Comparison of ENCODE assay signal across 16 cellular contexts in genomic region chr4:129371901-129372300, GRCh38.
DNase-seq lines count a peak whose midpoint lies in the region; ATAC-seq and TF ChIP-seq lines count a peak whose summit lies in the region.
"Had no signal": no experiment of that assay in that cellular context is flagged by ENCODE, and none has a peak within 500 bp of the region (broad histone marks: within the 10 kb centered on the region; RNA-seq: fewer than 3 reads in every experiment).

No MANE protein-coding gene starts in this region.

- no peak overlapping the region for H3K27ac ChIP-seq in OCI-LY7 (ENCODE audit: low read depth, low read length, poor library complexity, severe bottlenecking)
- H3K27ac ChIP-seq: BLaER1 treated with 17β-estradiol and CSF1 and Interleukin-3, amounts not matched to agents 10 nM and 100 nM; HL-60 had no signal

- H4K20me1 ChIP-seq in OCI-LY7 (ENCODE audit: insufficient read depth, low read length), result no peaks in the 10 kb centered on the region
- H4K20me1 ChIP-seq: BLaER1 treated with 17β-estradiol and CSF1 and Interleukin-3, amounts not matched to agents 10 nM and 100 nM had no signal

- no peak overlapping the region for H3K4me2 ChIP-seq in OCI-LY7 (ENCODE audit: low read length)
- H3K4me2 ChIP-seq: BLaER1 treated with 17β-estradiol and CSF1 and Interleukin-3, amounts not matched to agents 10 nM and 100 nM had no signal

- POLR2A ChIA-PET in OCI-LY7 (lab: Charles Lee), result interaction anchor here (0.7 kb wide), 1 partner anchor 486 kb away, joined by 3 read pairs; no protein-coding TSS in a partner anchor

- TF ChIP-seq CTCF in fibroblast of mammary gland (conservative IDR thresholded peaks at IDR 0.05; ENCODE audit: control insufficient read depth, insufficient read depth, low read depth, low read length) (no peak), OCI-LY7 (conservative IDR thresholded peaks at IDR 0.05; ENCODE audit: low read length) (no peak)

- H3K4me3 ChIP-seq in fibroblast of mammary gland (ENCODE audit: control insufficient read depth, low read depth, low read length), result no peak overlapping the region
- no peak overlapping the region for H3K4me3 ChIP-seq in OCI-LY7 (ENCODE audit: low read depth, low read length, poor library complexity, severe bottlenecking)
- H3K4me3 ChIP-seq: BLaER1 treated with 17β-estradiol and CSF1 and Interleukin-3, amounts not matched to agents 10 nM and 100 nM; GM12878; HAP-1 had no signal

- no peaks in the 10 kb centered on the region for H3K4me1 ChIP-seq in OCI-LY7 (ENCODE audit: insufficient read depth, low read length, poor library complexity, severe bottlenecking)
- H3K4me1 ChIP-seq: HAP-1 had no signal

- H3K9me3 ChIP-seq in OCI-LY7 (ENCODE audit: low read length), result no peaks in the 10 kb centered on the region
- H3K9me3 ChIP-seq: HAP-1 had no signal

- BruUV-seq in OCI-LY7 (replicated peaks; lab: Mats Ljungman, UMichigan), result no TSS peak

- no peaks in the 10 kb centered on the region for H3K9me2 ChIP-seq in OCI-LY7 (ENCODE audit: insufficient read depth, low read length)

- H2AFZ ChIP-seq in OCI-LY7 (ENCODE audit: low read length), result no peak overlapping the region

- peak; percentile 15 for ATAC-seq in sciatic nerve
- ATAC-seq in GM21526 (IDR thresholded peaks at IDR 0.05; ENCODE audit: low FRiP score, unreplicated experiment), result no peak
- ATAC-seq: CD8-positive, alpha-beta T cell; GM12878 had no signal

- intact Hi-C loops in sciatic nerve (cut with DNase I), result no loop called here
- intact Hi-C loops in OCI-LY7 (cut with micrococcal nuclease; ENCODE audit: unreplicated experiment), result no loop called here

- H3K79me2 ChIP-seq in OCI-LY7 (ENCODE audit: insufficient read depth, low read depth, low read length), result no peaks in the 10 kb centered on the region

- H3K36me3 ChIP-seq in OCI-LY7 (ENCODE audit: insufficient read depth, low read length), result no peaks in the 10 kb centered on the region
- H3K36me3 ChIP-seq: BLaER1 treated with 17β-estradiol and CSF1 and Interleukin-3, amounts not matched to agents 10 nM and 100 nM; HAP-1 had no signal

- DNase-seq in GM03348 (ENCODE audit: low spot score) (peak; percentile 9), dedifferentiated amniotic fluid mesenchymal stem cell (ENCODE audit: extremely low spot score) (peak; percentile 55), fibroblast of mammary gland (ENCODE audit: low read depth) (peak; percentile 24), sciatic nerve (ENCODE audit: low spot score) (no peak), OCI-LY7 (ENCODE audit: low spot score) (no peak)
- no peak for DNase-seq in activated CD8-positive, alpha-beta memory T cell treated with anti-CD3 and anti-CD28 coated beads, Interleukin-2, amount 50 U/mL, for 4 hours
- DNase-seq: 8988T; Calu3; CD8-positive, alpha-beta T cell; DMS79 treated with DMSO at 0.1 percent for 48 hours; GF-D8 had no signal

- CTCF ChIA-PET in OCI-LY7 (lab: Charles Lee; ENCODE audit: unreplicated experiment), result no interaction called here

Comparison
In these comparisons a context has a peak if more than half of its experiments do, and no peak if none do; other contexts are left out.
1. DNase-seq: peak in GM03348 (single experiment), dedifferentiated amniotic fluid mesenchymal stem cell (single experiment) and fibroblast of mammary gland (single experiment); none in sciatic nerve (single experiment), activated CD8-positive, alpha-beta memory T cell treated with anti-CD3 and anti-CD28 coated beads, Interleukin-2, amount 50 U/mL, for 4 hours (single experiment) and OCI-LY7 (single experiment).